21 cellular contexts compared by ENCODE assay signal in the genomic region with DNA sequence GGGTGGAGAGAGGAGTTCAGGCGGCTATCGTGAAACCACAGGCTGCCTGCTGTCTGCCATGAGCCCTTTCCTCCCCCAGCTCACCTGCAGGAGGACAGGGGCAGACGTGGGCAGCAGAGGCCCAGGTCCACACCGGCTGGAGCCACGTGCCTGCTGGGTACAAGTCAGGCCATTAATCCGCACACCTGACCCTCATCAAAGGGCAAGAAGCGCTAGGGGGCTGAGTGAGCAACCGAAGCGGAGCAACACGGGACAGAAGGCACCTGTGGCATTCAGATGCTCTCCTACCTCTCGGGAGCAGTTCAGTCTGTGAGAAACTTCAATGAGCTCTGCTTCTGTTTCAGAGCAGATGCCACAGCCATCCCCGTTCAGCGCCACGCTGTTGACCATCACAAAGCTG.
"Had no signal": no experiment of that assay in that cellular context is flagged by ENCODE, and none has a peak within 500 bp of the region (broad histone marks: within the 10 kb centered on the region; RNA-seq: fewer than 3 reads in every experiment).

No MANE protein-coding gene starts in this region.

- FAIRE-seq: keratinocyte had no signal

- H3K4me3 ChIP-seq: coronary artery, heart left ventricle, lower lobe of right lung, testis, uterus had no signal

- ATAC-seq: heart left ventricle; stimulated activated naive B cell treated with anti-CD40 and anti-IgM and Interleukin-4, amounts not matched to agents 10 μg/mL and 1 μg/mL and 100 μg/mL, for 72 hours had no signal

- H3K36me3 ChIP-seq: uterus had no signal

- H3K27ac ChIP-seq: coronary artery, epithelial cell of prostate, heart left ventricle, lower lobe of right lung, testis, uterus had no signal

- H3K9me3 ChIP-seq: heart left ventricle, lower lobe of right lung, testis, uterus had no signal

- DNase-seq: activated CD4-positive, alpha-beta T cell treated with anti-CD3 and anti-CD28 coated beads for 36 hours; activated CD4-positive, alpha-beta T cell treated with anti-CD3 and anti-CD28 coated beads, Interleukin-2, amount 50 U/mL, for 48 hours; activated effector memory CD4-positive, alpha-beta T cell treated with anti-CD3 and anti-CD28 coated beads, Interleukin-2, amount 50 U/mL, for 16 hours; activated naive CD4-positive, alpha-beta T cell treated with anti-CD3 and anti-CD28 coated beads, Interleukin-2, amount 10 ng/mL, durations not matched to agents 7 days and 5 days; amygdala; cerebellar nuclear complex; heart left ventricle; left colon; lower lobe of right lung; mesendoderm; naive B cell; posterior cingulate gyrus; stimulated activated CD4-positive, alpha-beta T cell treated with anti-CD3 and anti-CD28 coated beads, Interleukin-2, amount 100 ng/mL, for 48 hours; stimulated activated CD8-positive, alpha-beta memory T cell treated with anti-CD3 and anti-CD28 coated beads, Interleukin-4, amount 100 ng/mL, for 48 hours; stimulated activated naive B cell treated with anti-CD40 and anti-IgM and Interleukin-4, amounts not matched to agents 10 μg/mL and 1 μg/mL and 100 μg/mL, for 72 hours; T-helper 9 cell; testis; uterus had no signal

- H3K4me1 ChIP-seq: testis, uterus had no signal

- H3K27me3 ChIP-seq: heart left ventricle, testis, uterus had no signal
